ENCODE assay signal across 8 cellular contexts in genomic region chr4:26320159-26320452, GRCh38. TPM values are rescaled to one million over a fixed set of nuclear protein-coding genes. Genes with fewer than 3 reads are reported as not detected.
A peak's percentile ranks its signal among the peaks of the same experiment; 100 is the strongest.
DNase-seq lines count a peak whose midpoint lies in the region; ATAC-seq and TF ChIP-seq lines count a peak whose summit lies in the region.

No MANE protein-coding gene starts in this region.

- intact Hi-C loops in PC-3 (cut with micrococcal nuclease) = loop anchor here (1.0 to 5.0 kb wide), 3 partner anchors 82 to 258 kb away; no protein-coding TSS in a partner anchor

- H3K36me3 ChIP-seq in HAP-1 (replicated peaks) (no peaks in the 10 kb centered on the region), PC-3 (ENCODE audit: low read depth, low read length) (no peaks in the 10 kb centered on the region; the same call in 1 of the 2 replicates)

- BruUV-seq in PC-3 (replicated peaks; lab: Mats Ljungman, UMichigan) = TSS peak; percentile 35

- DNase-seq in NCI-H526 treated with DMSO at 0.1 percent for 48 hours (lab: John Stamatoyannopoulos, UW) (peak; percentile 52), NCI-H526 (lab: John Stamatoyannopoulos, UW) (no peak), HAP-1 (ENCODE audit: low spot score in 2 of 2) (no peak), PC-3 (no peak), coronary artery (ENCODE audit: low spot score) (no peak), inferior parietal cortex (ENCODE audit: extremely low spot score) (no peak), NCI-H510A treated with DMSO at 0.1 percent for 48 hours (lab: John Stamatoyannopoulos, UW) (no peak)

- CTCF ChIA-PET in PC-3 (lab: Charles Lee) = no interaction called here

- H3K9me3 ChIP-seq in HAP-1 (no peaks in the 10 kb centered on the region), PC-3 (ENCODE audit: low read length) (no peaks in the 10 kb centered on the region), mononuclear cell (ENCODE audit: low read depth, low read length) (no peaks in the 10 kb centered on the region)

- no peak for TF ChIP-seq CTCF in PC-3 (conservative IDR thresholded peaks at IDR 0.05; ENCODE audit: low read depth, low read length)
- no peak for TF ChIP-seq CTCF in coronary artery (IDR thresholded peaks at IDR 0.05)

- ATAC-seq in PC-3 = no peak; the same call in 1 of the 2 replicates

- no peaks in the 10 kb centered on the region for H3K9me2 ChIP-seq in PC-3 (replicated peaks; ENCODE audit: low read length)

- no peaks in the 10 kb centered on the region for H3F3A ChIP-seq in PC-3 (ENCODE audit: low read length, unreplicated experiment)

- H3K4me3 ChIP-seq in HAP-1 (peak overlapping the region; percentile 95), PC-3 (ENCODE audit: low read length) (peak overlapping the region; percentile 78), coronary artery (peak overlapping the region; percentile 86), mononuclear cell (ENCODE audit: low read length) (peak overlapping the region; percentile 90)

- H2AFZ ChIP-seq in PC-3 (ENCODE audit: low read length) = peak overlapping the region; percentile 65

- peak overlapping the region; percentile 89 for H3K9ac ChIP-seq in PC-3 (ENCODE audit: low read length)

- H3K27ac ChIP-seq in PC-3 (ENCODE audit: low read length) (peak overlapping the region; percentile 92), coronary artery (peak overlapping the region; percentile 95 to 98)

- H3K4me1 ChIP-seq in HAP-1 (peaks cover 18% of the 10 kb centered on the region), PC-3 (ENCODE audit: insufficient read depth, low read length) (peaks cover 17% of the 10 kb centered on the region), mononuclear cell (ENCODE audit: insufficient read depth, low read length) (peaks cover 43% of the 10 kb centered on the region)

- peak overlapping the region; percentile 90 for H3K4me2 ChIP-seq in PC-3 (ENCODE audit: low read length)

- H3K79me2 ChIP-seq in PC-3 (ENCODE audit: low read length) = peaks cover 39% of the 10 kb centered on the region

- POLR2A ChIA-PET in PC-3 (lab: Charles Lee; ENCODE audit: unreplicated experiment) = no interaction called here

- H4K20me1 ChIP-seq in PC-3 (ENCODE audit: low read length) = peaks cover 30% of the 10 kb centered on the region

- H3K27me3 ChIP-seq in HAP-1 (ENCODE audit: low read depth) (no peaks in the 10 kb centered on the region), PC-3 (ENCODE audit: low read length) (no peaks in the 10 kb centered on the region), mononuclear cell (ENCODE audit: insufficient read depth, low read length) (no peaks in the 10 kb centered on the region)

- in situ Hi-C loops in HAP-1 (cut with MboI; ENCODE audit: low sequenced_read_pairs) = loop anchor here (10.0 kb wide), 1 partner anchor 245 kb away; no protein-coding TSS in a partner anchor

RNA-seq across cellular contexts. Expression of gene RBPJ, which starts 0.7 kb away (rescaled TPM):
- total RNA-seq in PC-3 (2014; rRNA removed) (31.5 and 39.1 TPM in 2 replicates), mononuclear cell (156 TPM)
